8 cellular contexts compared by ENCODE assay signal in genomic region chr2:62774555-62775366, GRCh38.
DNase-seq lines count a peak whose midpoint lies in the region; ATAC-seq lines count a peak whose summit lies in the region.

No MANE protein-coding gene starts in this region.

- no peak overlapping the region for H3K14ac ChIP-seq in neuronal stem cell (ENCODE audit: low read length)

- no peak overlapping the region for H4K8ac ChIP-seq in neuronal stem cell (ENCODE audit: low read depth, low read length)

- peaks cover 0 to 5% of the 10 kb centered on the region in 2 donors for H3K36me3 ChIP-seq in neuronal stem cell (replicated peaks in 1 of 2; ENCODE audit: control insufficient read depth in 2 of 2, insufficient read depth in 2 of 2, low read length in 2 of 2)

- H3K9me3 ChIP-seq in neuronal stem cell (replicated peaks in 1 of 2; ENCODE audit: control insufficient read depth in 2 of 2, insufficient read depth in 1 of 2, low read depth in 1 of 2, low read length in 2 of 2) = no peaks in the 10 kb centered on the region

- H2AFZ ChIP-seq in neuronal stem cell (ENCODE audit: low read length) = no peak overlapping the region

- no peak overlapping the region for H3K23ac ChIP-seq in neuronal stem cell (ENCODE audit: low read depth, low read length, poor library complexity)

- H2BK15ac ChIP-seq in neuronal stem cell (ENCODE audit: low read length) = no peak overlapping the region

- H2BK12ac ChIP-seq in neuronal stem cell (ENCODE audit: low read length) = no peak overlapping the region

- H3K9ac ChIP-seq in neuronal stem cell (ENCODE audit: low read depth, low read length, poor library complexity) = no peak overlapping the region

- H3K4me1 ChIP-seq in neuronal stem cell (ENCODE audit: control insufficient read depth in 2 of 2, insufficient read depth in 1 of 2, low read depth in 1 of 2, low read length in 2 of 2) = peaks cover 0 to 3% of the 10 kb centered on the region in 2 donors

- no peak overlapping the region for H2BK120ac ChIP-seq in neuronal stem cell (ENCODE audit: low read depth, low read length)

- H2BK5ac ChIP-seq in neuronal stem cell (ENCODE audit: low read length) = no peak overlapping the region

- in situ Hi-C loops in KBM-7 (cut with MboI; ENCODE audit: low pct_unique_long_range_greater_than_20kb, low sequenced_read_pairs) (loop anchor here (25.0 kb wide), 1 partner anchor 312 kb away; no protein-coding TSS in a partner anchor), SK-MEL-5 (cut with HindIII; ENCODE audit: low pct_unique_long_range_greater_than_20kb, low sequenced_read_pairs) (no loop called here)

- H3K4me3 ChIP-seq in neuronal stem cell (ENCODE audit: low read length in 2 of 2) = no peak overlapping the region

- H4K91ac ChIP-seq in neuronal stem cell (ENCODE audit: low read depth, low read length, poor library complexity) = no peak overlapping the region

- DNase-seq in NOMO-1 (lab: John Stamatoyannopoulos, UW; ENCODE audit: unreplicated experiment in 2 of 2) = peak; percentile 9 to 35
- DNase-seq in NOMO-1 treated with dmso at 0.1 percent for 144 hours (lab: John Stamatoyannopoulos, UW; ENCODE audit: unreplicated experiment) = no peak
- peak; percentile 48 for DNase-seq in KBM-7
- DNase-seq in SK-MEL-5 (ENCODE audit: low read depth, low spot score) = peak; percentile 68
- DNase-seq in neuronal stem cell (ENCODE audit: low spot score) = peak; percentile 21
- no peak for DNase-seq in iPS-NIHi7 (ENCODE audit: extremely low spot score)

- H3K18ac ChIP-seq in neuronal stem cell (ENCODE audit: low read length) = no peak overlapping the region

- H3K27me3 ChIP-seq in neuronal stem cell (ENCODE audit: control insufficient read depth in 3 of 3, insufficient read depth in 3 of 3, low read depth in 1 of 3, low read length in 3 of 3) = no peaks in the 10 kb centered on the region

- no CpG with 5 or more reads among the region's 5 CpGs for WGBS in neuronal stem cell (ENCODE audit: extremely low coverage in 2 of 2, insufficient read length in 2 of 2, insufficient replicate concordance in 1 of 2), 2 donors

- H3K27ac ChIP-seq in neuronal stem cell (replicated peaks; ENCODE audit: low read length) = no peak overlapping the region

- no peak overlapping the region for H3K4ac ChIP-seq in neuronal stem cell (ENCODE audit: low read length)

- ATAC-seq in esophagus mucosa (peak; percentile 85), GM19463 (IDR thresholded peaks at IDR 0.05; ENCODE audit: unreplicated experiment) (no peak)

- peaks cover 2% of the 10 kb centered on the region for H3K79me1 ChIP-seq in neuronal stem cell (ENCODE audit: low read depth, low read length)

- no peak overlapping the region for H3K4me2 ChIP-seq in neuronal stem cell (ENCODE audit: insufficient read depth, low read length, poor library complexity, severe bottlenecking)

- no peak overlapping the region for H2AK5ac ChIP-seq in neuronal stem cell (ENCODE audit: low read depth, low read length)

Comparison
In these comparisons a context has a peak if more than half of its experiments do, and no peak if none do; other contexts are left out.
1. DNase-seq: peak in NOMO-1 (2 of 2), KBM-7 (single experiment), SK-MEL-5 (single experiment) and neuronal stem cell (single experiment); none in NOMO-1 treated with dmso at 0.1 percent for 144 hours (single experiment) and iPS-NIHi7 (single experiment).